ENCODE assay signal across 20 cellular contexts in the genomic region with DNA sequence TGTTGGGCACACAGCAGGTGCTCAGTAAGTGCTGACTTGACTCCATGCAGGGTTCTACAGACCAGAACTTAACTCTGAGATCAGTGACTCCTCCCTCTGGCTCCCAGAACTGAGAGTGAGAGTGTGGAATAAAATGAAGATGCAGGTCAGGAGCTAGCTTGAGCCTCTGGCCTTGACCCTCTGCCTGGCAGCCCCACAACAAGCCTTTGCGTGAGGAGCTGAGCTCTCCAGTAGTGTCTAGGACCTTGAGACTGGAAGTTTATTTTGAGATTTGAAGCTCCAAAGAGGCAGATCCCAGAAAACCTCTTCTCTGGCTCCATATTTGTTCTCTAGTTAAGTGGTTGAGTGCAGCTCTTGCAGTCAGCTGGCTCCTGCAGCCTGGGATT. TPM values are rescaled to one million over a fixed set of nuclear protein-coding genes. Genes with fewer than 3 reads are reported as not detected.
DNase-seq lines count a peak whose midpoint lies in the region; ATAC-seq and TF ChIP-seq lines count a peak whose summit lies in the region.
"Had no signal": no experiment of that assay in that cellular context is flagged by ENCODE, and none has a peak within 500 bp of the region (broad histone marks: within the 10 kb centered on the region; RNA-seq: fewer than 3 reads in every experiment).

No MANE protein-coding gene starts in this region.

- H3K9me3 ChIP-seq in BLaER1 treated with 17β-estradiol and CSF1 and Interleukin-3, amounts not matched to agents 10 nM and 100 nM (replicated peaks in 1 of 11) = peaks cover 0 to 14% (median 0%) of the 10 kb centered on the region in 11 experiments; a peak in 5 of 22 replicates
- no peaks in the 10 kb centered on the region for H3K9me3 ChIP-seq in testis
- H3K9me3 ChIP-seq: HAP-1 had no signal

- peaks cover 84 to 99% (median 91%) of the 10 kb centered on the region in 11 experiments for H3K27me3 ChIP-seq in BLaER1 treated with 17β-estradiol and CSF1 and Interleukin-3, amounts not matched to agents 10 nM and 100 nM
- H3K27me3 ChIP-seq in testis = no peaks in the 10 kb centered on the region

- H3K4me1 ChIP-seq in BLaER1 treated with 17β-estradiol and CSF1 and Interleukin-3, amounts not matched to agents 10 nM and 100 nM = peaks cover 8 to 44% (median 34%) of the 10 kb centered on the region in 10 experiments; a peak in 18 of 20 replicates
- peaks cover 51% of the 10 kb centered on the region for H3K4me1 ChIP-seq in testis

- H3K4me3 Mint-ChIP-seq in mesothelial cell of epicardium = no peak overlapping the region

- peaks cover 64% of the 10 kb centered on the region for H3K4me1 Mint-ChIP-seq in mesothelial cell of epicardium

- no peaks in the 10 kb centered on the region for H3K36me3 Mint-ChIP-seq in mesothelial cell of epicardium

- no peak overlapping the region for H3K4me3 ChIP-seq in BLaER1 treated with 17β-estradiol and CSF1 and Interleukin-3, amounts not matched to agents 10 nM and 100 nM
- H3K4me3 ChIP-seq in testis = no peak overlapping the region
- H3K4me3 ChIP-seq: HAP-1, SK-N-MC had no signal

- no peak for ATAC-seq in HG03469 (IDR thresholded peaks at IDR 0.05; ENCODE audit: unreplicated experiment)
- no peak for ATAC-seq in GM18870 (IDR thresholded peaks at IDR 0.05; ENCODE audit: unreplicated experiment)

- no peak for TF ChIP-seq POLR2A in testis (IDR thresholded peaks at IDR 0.05)

- H3K9me3 Mint-ChIP-seq in mesothelial cell of epicardium = no peaks in the 10 kb centered on the region

- intact Hi-C loops in testis (cut with DNase I; ENCODE audit: low total_unique reads) = no loop called here

- no peak overlapping the region for H3K9ac ChIP-seq in BLaER1 treated with 17β-estradiol and CSF1 and Interleukin-3, amounts not matched to agents 10 nM and 100 nM

- 25 to 38% methylated on average over 1 of the region's 1 CpG for WGBS in testis, 2 donors

- no peaks in the 10 kb centered on the region for H3K36me3 ChIP-seq in BLaER1 treated with 17β-estradiol and CSF1 and Interleukin-3, amounts not matched to agents 10 nM and 100 nM
- H3K36me3 ChIP-seq in testis (ENCODE audit: low read depth, missing control alignments) = no peaks in the 10 kb centered on the region
- H3K36me3 ChIP-seq: HAP-1 had no signal

- H3K27me3 Mint-ChIP-seq in mesothelial cell of epicardium (ENCODE audit: low read depth) = peaks cover 37% of the 10 kb centered on the region

- peak overlapping the region in 8 of 11 experiments; percentile 24 to 68 (median 55); a peak in 15 of 22 replicates for H3K4me2 ChIP-seq in BLaER1 treated with 17β-estradiol and CSF1 and Interleukin-3, amounts not matched to agents 10 nM and 100 nM

- DNase-seq in NAMALWA (ENCODE audit: low spot score) = peak; percentile 9
- no peak for DNase-seq in mesothelial cell of epicardium (ENCODE audit: low spot score in 2 of 2, unreplicated experiment in 2 of 2)
- peak; percentile 71 for DNase-seq in testis
- no peak for DNase-seq in NCI-H82 (lab: John Stamatoyannopoulos, UW)
- DNase-seq: Calu3, DMS79 treated with DMSO at 0.1 percent for 48 hours, GOT3, Karpas-422, NCI-H1092 treated with DMSO at 0.1 percent for 48 hours, NCI-H1436, NCI-H187, NCI-H446 treated with DMSO at 0.1 percent for 48 hours, NCI-H526, SIG-M5 had no signal

- H3K27ac Mint-ChIP-seq in mesothelial cell of epicardium = peak overlapping the region; percentile 99

- TF ChIP-seq CTCF in mesothelial cell of epicardium (IDR thresholded peaks at IDR 0.05; ENCODE audit: unreplicated experiment) = no peak
- TF ChIP-seq CTCF in testis (IDR thresholded peaks at IDR 0.05) = no peak

- H3K27ac ChIP-seq in BLaER1 treated with 17β-estradiol and CSF1 and Interleukin-3, amounts not matched to agents 10 nM and 100 nM = no peak overlapping the region
- peak overlapping the region in 1 of 2 donors; percentile 27 for H3K27ac ChIP-seq in testis
- H3K27ac ChIP-seq: HL-60, SK-N-MC had no signal

- H4K20me1 ChIP-seq in BLaER1 treated with 17β-estradiol and CSF1 and Interleukin-3, amounts not matched to agents 10 nM and 100 nM = peaks cover 0 to 30% (median 0%) of the 10 kb centered on the region in 11 experiments; a peak in 7 of 22 replicates

RNA-seq across cellular contexts. Expression of gene WNT2B, which starts 3.4 kb away (rescaled TPM):
- total RNA-seq in mesothelial cell of epicardium = 146 to 165 TPM (median 151 TPM) in 3 replicates
- 10 to 100 TPM; 10.6 to 14.7 TPM for total RNA-seq in testis
- polyA plus RNA-seq in testis (ENCODE audit: insufficient read depth, low read depth, low replicate concordance) = 9.1 TPM

Comparison
In these comparisons a context has a peak if more than half of its experiments do, and no peak if none do; other contexts are left out.
1. DNase-seq: peak in NAMALWA (single experiment) and testis (single experiment); none in mesothelial cell of epicardium (0 of 2) and NCI-H82 (single experiment).